8 cellular contexts compared by ENCODE assay signal in the genomic region with DNA sequence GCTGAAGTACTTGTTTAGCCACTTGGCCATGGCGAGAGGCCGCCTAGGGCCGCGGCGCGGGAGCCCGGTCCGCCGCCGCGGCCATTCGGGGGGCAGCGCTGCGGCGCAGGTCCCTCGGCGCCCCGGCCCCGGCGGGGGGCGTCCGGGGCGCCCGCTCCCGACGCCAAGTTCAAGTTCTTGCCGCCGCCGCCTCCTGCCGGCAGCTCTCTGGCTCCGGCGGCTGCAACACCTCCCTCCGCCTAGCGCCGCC. TPM values are rescaled to one million over a fixed set of nuclear protein-coding genes. Genes with fewer than 3 reads are reported as not detected.
DNase-seq lines count a peak whose midpoint lies in the region; ATAC-seq and TF ChIP-seq lines count a peak whose summit lies in the region.

No MANE protein-coding gene starts in this region.

- CTCF ChIA-PET in OCI-LY7 (lab: Charles Lee; ENCODE audit: unreplicated experiment), result no interaction called here

- peak overlapping the region; percentile 73 for H3K4me3 ChIP-seq in OCI-LY7 (ENCODE audit: low read depth, low read length, poor library complexity, severe bottlenecking)
- peak overlapping the region; percentile 87 to 97 for H3K4me3 ChIP-seq in ascending aorta
- peak overlapping the region; percentile 96 for H3K4me3 ChIP-seq in skeletal muscle satellite cell (ENCODE audit: low read length)

- intact Hi-C loops in OCI-LY7 (cut with micrococcal nuclease; ENCODE audit: unreplicated experiment) (loop anchor here (5.0 kb wide), 1 partner anchor 156 kb away; no protein-coding TSS in a partner anchor), ascending aorta (cut with DNase I) (loop anchor here (1.0 to 2.0 kb wide), 2 partner anchors 26 to 51 kb away; no protein-coding TSS in a partner anchor)

- no peaks in the 10 kb centered on the region for H3K9me3 ChIP-seq in OCI-LY7 (ENCODE audit: low read length)
- no peaks in the 10 kb centered on the region for H3K9me3 ChIP-seq in ascending aorta
- no peaks in the 10 kb centered on the region for H3K9me3 ChIP-seq in skeletal muscle satellite cell (replicated peaks; ENCODE audit: low read length)

- no peak overlapping the region for H3K27ac ChIP-seq in OCI-LY7 (ENCODE audit: low read depth, low read length, poor library complexity, severe bottlenecking)
- H3K27ac ChIP-seq in ascending aorta, result peak overlapping the region; percentile 87 to 99

- no peaks in the 10 kb centered on the region for H4K20me1 ChIP-seq in OCI-LY7 (ENCODE audit: insufficient read depth, low read length)

- no TSS peak for BruUV-seq in OCI-LY7 (replicated peaks; lab: Mats Ljungman, UMichigan)

- peak; percentile 22 for DNase-seq in activated effector memory CD4-positive, alpha-beta T cell treated with Interleukin-2 at 50 U/mL for 16 hours
- DNase-seq in activated effector memory CD4-positive, alpha-beta T cell treated with anti-CD3 and anti-CD28 coated beads, Interleukin-2, amount 50 U/mL, for 16 hours, result no peak
- DNase-seq in OCI-LY7 (ENCODE audit: low spot score) (peak; percentile 30), ascending aorta (ENCODE audit: low spot score in 2 of 2) (no peak), hippocampal formation (lab: John Stamatoyannopoulos, UW) (peak; percentile 19 to 43)
- no peak for DNase-seq in activated CD4-positive, CD25-positive, alpha-beta regulatory T cell treated with anti-CD3 and anti-CD28 coated beads, Interleukin-2, amount 50 U/mL, for 72 hours

- peak overlapping the region; percentile 83 for H3K4me2 ChIP-seq in OCI-LY7 (ENCODE audit: low read length)
- H3K4me2 ChIP-seq in skeletal muscle satellite cell (ENCODE audit: low read length), result peak overlapping the region; percentile 99

- peak overlapping the region; percentile 69; the same call in 1 of the 2 replicates for H2AFZ ChIP-seq in OCI-LY7 (ENCODE audit: low read length)

- POLR2A ChIA-PET in OCI-LY7 (lab: Charles Lee), result no interaction called here

- H3K4me1 ChIP-seq in OCI-LY7 (ENCODE audit: insufficient read depth, low read length, poor library complexity, severe bottlenecking), result peaks cover 5% of the 10 kb centered on the region
- H3K4me1 ChIP-seq in ascending aorta, result peaks cover 3 to 14% of the 10 kb centered on the region in 2 donors
- H3K4me1 ChIP-seq in skeletal muscle satellite cell (ENCODE audit: control insufficient read depth, insufficient read depth, low read length), result peaks cover 37% of the 10 kb centered on the region

- H3K9me2 ChIP-seq in OCI-LY7 (ENCODE audit: insufficient read depth, low read length), result no peaks in the 10 kb centered on the region

- peak; percentile 38 for ATAC-seq in HG02852 (IDR thresholded peaks at IDR 0.05; ENCODE audit: unreplicated experiment)

- peak overlapping the region; percentile 91 for H3K9ac ChIP-seq in skeletal muscle satellite cell (ENCODE audit: low read depth, low read length)

- H3K79me2 ChIP-seq in OCI-LY7 (ENCODE audit: insufficient read depth, low read depth, low read length), result no peaks in the 10 kb centered on the region

- TF ChIP-seq CTCF in OCI-LY7 (conservative IDR thresholded peaks at IDR 0.05; ENCODE audit: low read length) (no peak), ascending aorta (IDR thresholded peaks at IDR 0.05) (peak in 2 of 3 experiments; percentile 50 to 60)

- H3K36me3 ChIP-seq in OCI-LY7 (ENCODE audit: insufficient read depth, low read length) (no peaks in the 10 kb centered on the region), ascending aorta (no peaks in the 10 kb centered on the region), skeletal muscle satellite cell (ENCODE audit: insufficient read depth, low read length) (peaks cover 4% of the 10 kb centered on the region)

- H3K27me3 ChIP-seq in ascending aorta (no peaks in the 10 kb centered on the region), skeletal muscle satellite cell (ENCODE audit: control insufficient read depth, insufficient read depth, low read length) (no peaks in the 10 kb centered on the region)

RNA-seq across cellular contexts. Expression of gene SHB, which starts 0.5 kb away (rescaled TPM):
- total RNA-seq in OCI-LY7 (2014; rRNA removed; shearing (Covaris generic)), result 0.41 and 0.93 TPM in 2 replicates
- total RNA-seq in OCI-LY7 (2022), result 0.55 and 1.0 TPM in 2 replicates
- total RNA-seq in ascending aorta, result 77.8 TPM
- total RNA-seq in skeletal muscle satellite cell (2012; rRNA removed), result 12.7 and 22.7 TPM in 2 replicates

Comparison
In these comparisons a context has a peak if more than half of its experiments do, and no peak if none do; other contexts are left out.
1. DNase-seq: peak in activated effector memory CD4-positive, alpha-beta T cell treated with Interleukin-2 at 50 U/mL for 16 hours (single experiment), OCI-LY7 (single experiment) and hippocampal formation (2 of 2); none in activated effector memory CD4-positive, alpha-beta T cell treated with anti-CD3 and anti-CD28 coated beads, Interleukin-2, amount 50 U/mL, for 16 hours (single experiment), ascending aorta (0 of 2) and activated CD4-positive, CD25-positive, alpha-beta regulatory T cell treated with anti-CD3 and anti-CD28 coated beads, Interleukin-2, amount 50 U/mL, for 72 hours (single experiment).
2. RNA of gene SHB, which starts 0.5 kb away (total RNA-seq): 77.8 TPM in ascending aorta (single experiment); 0.41 to 1.0 TPM in OCI-LY7; every median in the first group is over 10 times any median in the second.
3. Peak in every context shown above with its lines, with median percentiles within 50 percentile points of each other: H3K4me3 ChIP-seq.